ENCODE assay signal across 1 cellular context in genomic region chr11:9384535-9385287, GRCh38.
TF ChIP-seq lines count a peak whose summit lies in the region.

IPO7 (plus strand) TSS chr11:9384652; CDS start chr11:9384764, 112 bp downstream.

TF ChIP-seq in K562, 482 proteins besides CTCF, POLR2A, EP300 and RAD21 (continued from another document and continues in another):
- TF ChIP-seq MBD1 (CRISPR knock-in tag; IDR thresholded peaks at IDR 0.05) (no peak), RUNX1 (IDR thresholded peaks at IDR 0.05; ENCODE audit: low read depth) (no peak), ZNF76 (CRISPR knock-in tag; IDR thresholded peaks at IDR 0.05; ENCODE audit: borderline replicate concordance) (no peak), SUPT5H (IDR thresholded peaks at IDR 0.05) (peak; percentile 96), ZNF639 (CRISPR knock-in tag; conservative IDR thresholded peaks at IDR 0.05 in 1 of 2, IDR thresholded peaks at IDR 0.05 in 1 of 2) (no peak; a peak in 1 of 4 replicates), CBX1 (IDR thresholded peaks at IDR 0.05; ENCODE audit: low read depth) (peak; percentile 33), PRPF4 (IDR thresholded peaks at IDR 0.05; ENCODE audit: insufficient read depth, low read depth, low read length, poor library complexity, severe bottlenecking) (peak; percentile 89), CHD4 (IDR thresholded peaks at IDR 0.05; ENCODE audit: insufficient read depth, insufficient replicate concordance, low read depth, low read length, poor library complexity, severe bottlenecking) (no peak), BRF1 (IDR thresholded peaks at IDR 0.05; ENCODE audit: borderline replicate concordance, extremely low read depth, insufficient read length) (no peak), FOSL1 (tag; conservative IDR thresholded peaks at IDR 0.05) (0 out of 2 replicates have a peak, but pooled peaks have one; percentile 25), ZBTB11 (CRISPR knock-in tag; IDR thresholded peaks at IDR 0.05) (peak in 2 of 3 experiments; percentile 78 to 97; a peak in 5 of 6 replicates), HMG20A (CRISPR knock-in tag; conservative IDR thresholded peaks at IDR 0.05) (no peak), MECOM (CRISPR knock-in tag; IDR thresholded peaks at IDR 0.05) (no peak), RBFOX2 (IDR thresholded peaks at IDR 0.05; ENCODE audit: low read depth, low read length) (peak; percentile 99), EZH2 (IDR thresholded peaks at IDR 0.05; ENCODE audit: borderline replicate concordance, low read depth, low read length) (no peak), RB1 (IDR thresholded peaks at IDR 0.05; ENCODE audit: low read depth) (peak; percentile 75), ZNF184 (CRISPR knock-in tag; IDR thresholded peaks at IDR 0.05) (no peak), DIDO1 (tag; IDR thresholded peaks at IDR 0.05; ENCODE audit: low read depth) (no peak), REST (CRISPR knock-in tag; IDR thresholded peaks at IDR 0.05; ENCODE audit: low read depth) (peak; percentile 53), ZFX (CRISPR knock-in tag; IDR thresholded peaks at IDR 0.05) (peak; percentile 97), GABPB1 (CRISPR knock-in tag; IDR thresholded peaks at IDR 0.05) (peak; percentile 97), CHAMP1 (IDR thresholded peaks at IDR 0.05) (no peak), ZBTB1 (CRISPR knock-in tag; IDR thresholded peaks at IDR 0.05; ENCODE audit: borderline replicate concordance, low read depth) (no peak; the same call in 1 of the 2 replicates), BCLAF1 (IDR thresholded peaks at IDR 0.05; ENCODE audit: borderline replicate concordance in 1 of 2, control insufficient read depth in 1 of 2, low read depth in 2 of 2, low read length in 1 of 2) (peak in 1 of 2 experiments; percentile 88; a peak in 1 of 4 replicates), TAF15 (IDR thresholded peaks at IDR 0.05; ENCODE audit: low read depth, low read length) (no peak), ILF3 (IDR thresholded peaks at IDR 0.05; ENCODE audit: borderline replicate concordance) (no peak), NR1H2 (CRISPR knock-in tag; IDR thresholded peaks at IDR 0.05) (no peak; the same call in 1 of the 2 replicates), KLF1 (tag; IDR thresholded peaks at IDR 0.05) (no peak), DPF2 (IDR thresholded peaks at IDR 0.05) (no peak), NR3C1 (CRISPR knock-in tag; IDR thresholded peaks at IDR 0.05) (peak; percentile 91), KDM5B (IDR thresholded peaks at IDR 0.05; ENCODE audit: insufficient replicate concordance, low read depth, low read length) (peak; percentile 83), ZNF785 (CRISPR knock-in tag; IDR thresholded peaks at IDR 0.05) (no peak)
- TF ChIP-seq, protein P1, sequence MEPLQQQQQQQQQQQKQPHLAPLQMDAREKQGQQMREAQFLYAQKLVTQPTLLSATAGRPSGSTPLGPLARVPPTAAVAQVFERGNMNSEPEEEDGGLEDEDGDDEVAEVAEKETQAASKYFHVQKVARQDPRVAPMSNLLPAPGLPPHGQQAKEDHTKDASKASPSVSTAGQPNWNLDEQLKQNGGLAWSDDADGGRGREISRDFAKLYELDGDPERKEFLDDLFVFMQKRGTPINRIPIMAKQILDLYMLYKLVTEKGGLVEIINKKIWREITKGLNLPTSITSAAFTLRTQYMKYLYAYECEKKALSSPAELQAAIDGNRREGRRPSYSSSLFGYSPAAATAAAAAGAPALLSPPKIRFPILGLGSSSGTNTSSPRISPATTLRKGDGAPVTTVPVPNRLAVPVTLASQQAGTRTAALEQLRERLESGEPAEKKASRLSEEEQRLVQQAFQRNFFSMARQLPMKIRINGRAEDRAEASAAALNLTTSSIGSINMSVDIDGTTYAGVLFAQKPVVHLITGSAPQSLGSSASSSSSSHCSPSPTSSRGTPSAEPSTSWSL (CRISPR knock-in tag; IDR thresholded peaks at IDR 0.05; ENCODE audit: borderline replicate concordance): no peak
- TF ChIP-seq, protein P2, sequence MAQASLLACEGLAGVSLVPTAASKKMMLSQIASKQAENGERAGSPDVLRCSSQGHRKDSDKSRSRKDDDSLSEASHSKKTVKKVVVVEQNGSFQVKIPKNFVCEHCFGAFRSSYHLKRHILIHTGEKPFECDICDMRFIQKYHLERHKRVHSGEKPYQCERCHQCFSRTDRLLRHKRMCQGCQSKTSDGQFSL (CRISPR knock-in tag; IDR thresholded peaks at IDR 0.05): no peak
- TF ChIP-seq, protein P2 (tag; IDR thresholded peaks at IDR 0.05): no peak
- TF ChIP-seq, protein P3, sequence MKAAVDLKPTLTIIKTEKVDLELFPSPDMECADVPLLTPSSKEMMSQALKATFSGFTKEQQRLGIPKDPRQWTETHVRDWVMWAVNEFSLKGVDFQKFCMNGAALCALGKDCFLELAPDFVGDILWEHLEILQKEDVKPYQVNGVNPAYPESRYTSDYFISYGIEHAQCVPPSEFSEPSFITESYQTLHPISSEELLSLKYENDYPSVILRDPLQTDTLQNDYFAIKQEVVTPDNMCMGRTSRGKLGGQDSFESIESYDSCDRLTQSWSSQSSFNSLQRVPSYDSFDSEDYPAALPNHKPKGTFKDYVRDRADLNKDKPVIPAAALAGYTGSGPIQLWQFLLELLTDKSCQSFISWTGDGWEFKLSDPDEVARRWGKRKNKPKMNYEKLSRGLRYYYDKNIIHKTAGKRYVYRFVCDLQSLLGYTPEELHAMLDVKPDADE (conservative IDR thresholded peaks at IDR 0.05; ENCODE audit: control insufficient read depth, low read depth, low read length): peak; percentile 95
- TF ChIP-seq, protein P4, sequence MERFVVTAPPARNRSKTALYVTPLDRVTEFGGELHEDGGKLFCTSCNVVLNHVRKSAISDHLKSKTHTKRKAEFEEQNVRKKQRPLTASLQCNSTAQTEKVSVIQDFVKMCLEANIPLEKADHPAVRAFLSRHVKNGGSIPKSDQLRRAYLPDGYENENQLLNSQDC (CRISPR knock-in tag; IDR thresholded peaks at IDR 0.05): no peak
- TF ChIP-seq, protein P5, sequence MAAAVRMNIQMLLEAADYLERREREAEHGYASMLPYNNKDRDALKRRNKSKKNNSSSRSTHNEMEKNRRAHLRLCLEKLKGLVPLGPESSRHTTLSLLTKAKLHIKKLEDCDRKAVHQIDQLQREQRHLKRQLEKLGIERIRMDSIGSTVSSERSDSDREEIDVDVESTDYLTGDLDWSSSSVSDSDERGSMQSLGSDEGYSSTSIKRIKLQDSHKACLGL (CRISPR knock-in tag; IDR thresholded peaks at IDR 0.05; ENCODE audit: borderline replicate concordance, poor library complexity, severe bottlenecking): peak; percentile 38
- TF ChIP-seq, protein P6, sequence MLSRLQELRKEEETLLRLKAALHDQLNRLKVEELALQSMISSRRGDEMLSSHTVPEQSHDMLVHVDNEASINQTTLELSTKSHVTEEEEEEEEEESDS (CRISPR knock-in tag; IDR thresholded peaks at IDR 0.05): no peak
